16 cellular contexts compared by ENCODE assay signal in genomic region chr5:31413030-31413812, GRCh38.
DNase-seq lines count a peak whose midpoint lies in the region; ATAC-seq and TF ChIP-seq lines count a peak whose summit lies in the region.
"Had no signal": no experiment of that assay in that cellular context is flagged by ENCODE, and none has a peak within 500 bp of the region (broad histone marks: within the 10 kb centered on the region; RNA-seq: fewer than 3 reads in every experiment).

No MANE protein-coding gene starts in this region.

- H3K36me3 ChIP-seq in endodermal cell (ENCODE audit: control insufficient read depth, insufficient read depth, low read length): peaks cover 60% of the 10 kb centered on the region
- peaks cover 27% of the 10 kb centered on the region for H3K36me3 ChIP-seq in osteoblast (ENCODE audit: insufficient read depth, low read length)
- H3K36me3 ChIP-seq: colonic mucosa had no signal

- no peak overlapping the region for H3K4me3 Mint-ChIP-seq in activated T-cell treated with anti-CD3 and anti-CD28 coated beads, Interleukin-2, amount 50 U/mL, for 24 hours
- no peak overlapping the region for H3K4me3 Mint-ChIP-seq in endodermal cell
- H3K4me3 Mint-ChIP-seq: activated B cell treated with CpG ODN at 0.5 μM for 24 hours had no signal

- H3K4me1 Mint-ChIP-seq in activated T-cell treated with anti-CD3 and anti-CD28 coated beads, Interleukin-2, amount 50 U/mL, for 24 hours (ENCODE audit: low read depth): peaks cover 8% of the 10 kb centered on the region
- H3K4me1 Mint-ChIP-seq in endodermal cell: peaks cover 4% of the 10 kb centered on the region
- H3K4me1 Mint-ChIP-seq: activated B cell treated with CpG ODN at 0.5 μM for 24 hours had no signal

- H3K4me1 ChIP-seq in endodermal cell (ENCODE audit: control insufficient read depth, insufficient read depth, low read length): no peaks in the 10 kb centered on the region
- H3K4me1 ChIP-seq in osteoblast (ENCODE audit: insufficient read depth, low read length): peaks cover 20% of the 10 kb centered on the region
- H3K4me1 ChIP-seq: colonic mucosa had no signal

- H4K20me1 ChIP-seq in osteoblast (ENCODE audit: insufficient read depth, low read length): no peaks in the 10 kb centered on the region

- H3K27ac Mint-ChIP-seq in activated T-cell treated with anti-CD3 and anti-CD28 coated beads, Interleukin-2, amount 50 U/mL, for 24 hours: peak overlapping the region; percentile 51
- peak overlapping the region; percentile 56 for H3K27ac Mint-ChIP-seq in endodermal cell
- H3K27ac Mint-ChIP-seq: activated B cell treated with CpG ODN at 0.5 μM for 24 hours had no signal

- H3K4me2 ChIP-seq in osteoblast (ENCODE audit: insufficient read depth, low read length): no peak overlapping the region

- H3K36me3 Mint-ChIP-seq in activated T-cell treated with anti-CD3 and anti-CD28 coated beads, Interleukin-2, amount 50 U/mL, for 24 hours (ENCODE audit: low read depth): peaks cover 58% of the 10 kb centered on the region
- H3K36me3 Mint-ChIP-seq in endodermal cell (ENCODE audit: low read depth): peaks cover 36% of the 10 kb centered on the region

- H2AFZ ChIP-seq in osteoblast (ENCODE audit: low read length): no peak overlapping the region

- CTCF ChIA-PET in HEK293T (lab: Yijun Ruan, JAX): interaction anchor here (0.6 kb wide), 1 partner anchor 81 kb away, joined by 7 read pairs; no protein-coding TSS in a partner anchor

- no peak overlapping the region for H3K4me3 ChIP-seq in endodermal cell (ENCODE audit: low read length)
- H3K4me3 ChIP-seq in osteoblast (ENCODE audit: insufficient read depth, low read length): no peak overlapping the region
- H3K4me3 ChIP-seq: colonic mucosa, HAP-1, vagina had no signal

- H3K9me3 Mint-ChIP-seq in activated T-cell treated with anti-CD3 and anti-CD28 coated beads, Interleukin-2, amount 50 U/mL, for 24 hours: no peaks in the 10 kb centered on the region
- H3K9me3 Mint-ChIP-seq in endodermal cell: no peaks in the 10 kb centered on the region
- H3K9me3 Mint-ChIP-seq: activated B cell treated with CpG ODN at 0.5 μM for 24 hours had no signal

- H3K9me3 ChIP-seq in endodermal cell (ENCODE audit: control insufficient read depth, low read length) (peaks cover 12% of the 10 kb centered on the region), osteoblast (ENCODE audit: low read depth, low read length) (no peaks in the 10 kb centered on the region)
- H3K9me3 ChIP-seq: colonic mucosa, HAP-1, vagina had no signal

- H3K27ac ChIP-seq in endodermal cell (ENCODE audit: low read depth, low read length): no peak overlapping the region
- peak overlapping the region; percentile 16 for H3K27ac ChIP-seq in osteoblast (ENCODE audit: low read depth, low read length)
- H3K27ac ChIP-seq: colonic mucosa, vagina had no signal

- H3K79me2 ChIP-seq in osteoblast (ENCODE audit: insufficient read depth, low read length): no peaks in the 10 kb centered on the region

- ATAC-seq in GM19035 (IDR thresholded peaks at IDR 0.05; ENCODE audit: unreplicated experiment): no peak

- WGBS in endodermal cell (ENCODE audit: insufficient coverage in 1 of 2, insufficient read length in 1 of 2), 2 experiments: 89 to 98% methylated on average over 3 to 8 of the region's 8 CpGs

- no peak overlapping the region for H3K9ac ChIP-seq in endodermal cell (ENCODE audit: extremely low read depth, low read length, poor library complexity, severe bottlenecking)

- no peaks in the 10 kb centered on the region for H3K27me3 ChIP-seq in endodermal cell (ENCODE audit: control insufficient read depth, insufficient read depth, low read length, poor library complexity, severe bottlenecking)
- no peaks in the 10 kb centered on the region for H3K27me3 ChIP-seq in osteoblast (ENCODE audit: insufficient read depth, low read length)
- H3K27me3 ChIP-seq: colonic mucosa, vagina had no signal

- DNase-seq in activated T-cell treated with anti-CD3 and anti-CD28 coated beads, Interleukin-2, amount 50 U/mL, for 24 hours: no peak
- no peak for DNase-seq in activated T-cell treated with anti-CD3 and anti-CD28 coated beads, Interleukin-2, amount 50 U/mL, for 1 hour
- DNase-seq in NCI-H69 (lab: John Stamatoyannopoulos, UW) (peak; percentile 60), endodermal cell (no peak), osteoblast (ENCODE audit: insufficient read length, low spot score, missing footprints) (no peak), HEK293T (ENCODE audit: extremely low spot score) (no peak), GM19238 (ENCODE audit: insufficient read length, low spot score) (no peak)
- DNase-seq: activated B cell treated with CpG ODN at 0.5 μM for 24 hours, colonic mucosa, erythroblast, glutamatergic neuron, NCI-H2081, T-helper 1 cell had no signal

- no peak for TF ChIP-seq CTCF in endodermal cell (conservative IDR thresholded peaks at IDR 0.05)
- no peak for TF ChIP-seq CTCF in osteoblast (IDR thresholded peaks at IDR 0.05; ENCODE audit: extremely low read depth, low read depth, low read length)

- no peaks in the 10 kb centered on the region for H3K27me3 Mint-ChIP-seq in activated T-cell treated with anti-CD3 and anti-CD28 coated beads, Interleukin-2, amount 50 U/mL, for 24 hours
- no peaks in the 10 kb centered on the region for H3K27me3 Mint-ChIP-seq in endodermal cell (ENCODE audit: insufficient read depth)
- H3K27me3 Mint-ChIP-seq: activated B cell treated with CpG ODN at 0.5 μM for 24 hours had no signal

- POLR2A ChIA-PET in HEK293T (lab: Yijun Ruan, JAX): no interaction called here

TF ChIP-seq in HEK293T, 16 proteins besides CTCF, POLR2A, EP300 and RAD21:
- no peak for TF ChIP-seq L3MBTL2 (conservative IDR thresholded peaks at IDR 0.05)
- no peak for TF ChIP-seq LEF1 (IDR thresholded peaks at IDR 0.05; ENCODE audit: borderline replicate concordance)
- TF ChIP-seq FOXK2 (IDR thresholded peaks at IDR 0.05): no peak
- no peak for TF ChIP-seq NFRKB (IDR thresholded peaks at IDR 0.05)
- TF ChIP-seq CTBP1 (IDR thresholded peaks at IDR 0.05; ENCODE audit: borderline replicate concordance): no peak
- no peak for TF ChIP-seq HDGF (IDR thresholded peaks at IDR 0.05; ENCODE audit: borderline replicate concordance)
- no peak for TF ChIP-seq ZNF384 (IDR thresholded peaks at IDR 0.05)
- TF ChIP-seq TARDBP (IDR thresholded peaks at IDR 0.05): no peak
- no peak for TF ChIP-seq PKNOX1 (IDR thresholded peaks at IDR 0.05)
- no peak for TF ChIP-seq FOXA1 (IDR thresholded peaks at IDR 0.05)
- no peak for TF ChIP-seq ARNT (IDR thresholded peaks at IDR 0.05)
- no peak for TF ChIP-seq ELF4 (IDR thresholded peaks at IDR 0.05)
